Comparison of ENCODE assay signal across 23 cellular contexts in genomic region chr1:111582644-111583618, GRCh38. TPM values are rescaled to one million over a fixed set of nuclear protein-coding genes. Genes with fewer than 3 reads are reported as not detected.
A peak's percentile ranks its signal among the peaks of the same experiment; 100 is the strongest.
DNase-seq lines count a peak whose midpoint lies in the region; ATAC-seq and TF ChIP-seq lines count a peak whose summit lies in the region.
"Had no signal": no experiment of that assay in that cellular context is flagged by ENCODE, and none has a peak within 500 bp of the region (broad histone marks: within the 10 kb centered on the region; RNA-seq: fewer than 3 reads in every experiment).

No MANE protein-coding gene starts in this region.

- H3K4me1 ChIP-seq in heart right ventricle: peaks cover 4 to 26% (median 14%) of the 10 kb centered on the region in 9 donors
- peaks cover 0 to 10% of the 10 kb centered on the region in 2 donors for H3K4me1 ChIP-seq in right atrium auricular region
- H3K4me1 ChIP-seq: A549 had no signal

- no peaks in the 10 kb centered on the region for H3K27me3 ChIP-seq in heart right ventricle
- H3K27me3 ChIP-seq in right atrium auricular region: no peaks in the 10 kb centered on the region
- H3K27me3 ChIP-seq: gastroesophageal sphincter, upper lobe of left lung had no signal

- H3K27ac ChIP-seq in heart right ventricle (peak overlapping the region in 8 of 10 donors; percentile 9 to 66 (median 40)), right atrium auricular region (no peak overlapping the region)
- H3K27ac ChIP-seq: A549, skin epidermis, VCaP had no signal

- no peak for DNase-seq in heart right ventricle
- no peak for DNase-seq in right atrium auricular region (ENCODE audit: low spot score)
- no peak for DNase-seq in left ventricle myocardium superior
- peak; percentile 7 for DNase-seq in myocyte (ENCODE audit: low read depth)
- no peak for DNase-seq in activated CD4-positive, alpha-beta T cell treated with anti-CD3 and anti-CD28 coated beads, Interleukin-2, amount 50 U/mL, for 1 hour
- no peak for DNase-seq in NCI-H146 treated with DMSO at 0.1 percent for 48 hours (lab: John Stamatoyannopoulos, UW; ENCODE audit: unreplicated experiment)
- no peak for DNase-seq in NCI-H510A treated with DMSO at 0.1 percent for 48 hours (lab: John Stamatoyannopoulos, UW)
- DNase-seq: activated CD4-positive, alpha-beta T cell treated with anti-CD3 and anti-CD28 coated beads, Interleukin-2, amount 10 ng/mL, durations not matched to agents 7 days and 5 days; activated naive CD4-positive, alpha-beta T cell treated with anti-CD3 and anti-CD28 coated beads, Interleukin-2, amount 50 U/mL, for 16 hours; cortex of kidney; GDM1; H7; NCI-H1694 treated with DMSO at 0.1 percent for 48 hours; NCI-H526 treated with DMSO at 0.1 percent for 48 hours; posterior cingulate gyrus; RPMI8226; stimulated activated CD4-positive, alpha-beta T cell treated with anti-CD3 and anti-CD28 coated beads, Interleukin-1b, Interleukin-23, amount 100 ng/mL, for 48 hours; upper lobe of left lung had no signal

- TF ChIP-seq POLR2A in GM18505 (IDR thresholded peaks at IDR 0.05; ENCODE audit: borderline replicate concordance, extremely low read depth, insufficient read depth, insufficient read length): no peak

- H3K36me3 ChIP-seq in heart right ventricle (no peaks in the 10 kb centered on the region), right atrium auricular region (no peaks in the 10 kb centered on the region)
- H3K36me3 ChIP-seq: gastroesophageal sphincter, upper lobe of left lung had no signal

- TF ChIP-seq CTCF in heart right ventricle (IDR thresholded peaks at IDR 0.05) (no peak), right atrium auricular region (IDR thresholded peaks at IDR 0.05) (no peak)

- H3K4me3 ChIP-seq in heart right ventricle: no peak overlapping the region
- no peak overlapping the region for H3K4me3 ChIP-seq in right atrium auricular region
- H3K4me3 ChIP-seq: A549, gastroesophageal sphincter, skin epidermis, upper lobe of left lung had no signal

- peak in 6 of 8 donors; percentile 37 to 74 (median 53) for ATAC-seq in heart right ventricle
- ATAC-seq in left ventricle myocardium superior: peak; percentile 39
- no peak for ATAC-seq in GM18505 (IDR thresholded peaks at IDR 0.05; ENCODE audit: unreplicated experiment)
- ATAC-seq: A549, gastroesophageal sphincter had no signal

- intact Hi-C loops in heart right ventricle (cut with DNase I) (loop anchor here in 1 of 10 donors (5.0 kb wide), 1 partner anchor 66 kb away; no protein-coding TSS in a partner anchor), left ventricle myocardium superior (cut with micrococcal nuclease) (no loop called here)

- 54 to 55% methylated on average over 8 of the region's 8 CpGs for WGBS in heart right ventricle, 2 donors

- no peaks in the 10 kb centered on the region for H3K9me3 ChIP-seq in heart right ventricle
- no peaks in the 10 kb centered on the region for H3K9me3 ChIP-seq in right atrium auricular region
- H3K9me3 ChIP-seq: A549, gastroesophageal sphincter, upper lobe of left lung had no signal

RNA-seq across cellular contexts. Expression of gene RAP1A, which starts 36.7 kb away (rescaled TPM):
- total RNA-seq in heart right ventricle: 100 to 1,000 TPM in 6 of 10 donors, 10 to 100 TPM in 4; 83.4 to 120 (median 102) TPM
- polyA plus RNA-seq in heart right ventricle: 10 to 100 TPM; 64.2 to 68.4 TPM
- 10 to 100 TPM; 62.1 to 72.8 TPM for total RNA-seq in right atrium auricular region
- total RNA-seq in left ventricle myocardium superior: 102 TPM
- 19.2 and 23.8 TPM in 2 replicates for total RNA-seq in myocyte
- polyA plus RNA-seq in myocyte (2012): 34.7 TPM

Comparison
In these comparisons a context has a peak if more than half of its experiments do, and no peak if none do; other contexts are left out.
1. H3K27ac ChIP-seq: peak in heart right ventricle (8 of 10); none in right atrium auricular region (0 of 2).